23 cellular contexts compared by ENCODE assay signal in genomic region chr15:81347910-81348309, GRCh38. TPM values are rescaled to one million over a fixed set of nuclear protein-coding genes. Genes with fewer than 3 reads are reported as not detected.
A peak's percentile ranks its signal among the peaks of the same experiment; 100 is the strongest.
DNase-seq lines count a peak whose midpoint lies in the region; TF ChIP-seq lines count a peak whose summit lies in the region.
"Had no signal": no experiment of that assay in that cellular context is flagged by ENCODE, and none has a peak within 500 bp of the region (broad histone marks: within the 10 kb centered on the region; RNA-seq: fewer than 3 reads in every experiment).

No MANE protein-coding gene starts in this region.

- TF ChIP-seq CTCF in MM.1S (IDR thresholded peaks at IDR 0.05; ENCODE audit: low read length) = no peak
- TF ChIP-seq CTCF in osteocyte (IDR thresholded peaks at IDR 0.05) = no peak

- H3K4me2 ChIP-seq in MM.1S (ENCODE audit: low read depth, low read length) = peak overlapping the region; percentile 26; the same call in 1 of the 2 replicates
- H3K4me2 ChIP-seq: A549; BLaER1 treated with 17β-estradiol and CSF1 and Interleukin-3, amounts not matched to agents 10 nM and 100 nM had no signal

- H3K9me3 ChIP-seq in MM.1S (replicated peaks; ENCODE audit: insufficient read depth, low read length) = no peaks in the 10 kb centered on the region
- H3K9me3 ChIP-seq: A549; BE2C; BLaER1 treated with 17β-estradiol and CSF1 and Interleukin-3, amounts not matched to agents 10 nM and 100 nM; HAP-1 had no signal

- no peaks in the 10 kb centered on the region for H4K20me1 ChIP-seq in MM.1S (ENCODE audit: insufficient read depth, low read length)
- H4K20me1 ChIP-seq: BLaER1 treated with 17β-estradiol and CSF1 and Interleukin-3, amounts not matched to agents 10 nM and 100 nM had no signal

- peak; percentile 12 for DNase-seq in Jurkat, Clone E6-1 (ENCODE audit: low read depth, low spot score)
- DNase-seq in MM.1S (peak; percentile 35), osteocyte (ENCODE audit: extremely low spot score, unreplicated experiment) (peak; percentile 10), posterior cingulate gyrus (no peak), NCI-H345 treated with DMSO at 0.1 percent for 48 hours (lab: John Stamatoyannopoulos, UW; ENCODE audit: unreplicated experiment) (no peak), C1 segment of cervical spinal cord (lab: John Stamatoyannopoulos, UW) (no peak)
- DNase-seq: 8988T; ACHN; AML-193; BE2C; Calu3; CD4-positive, alpha-beta memory T cell; COR-L47; DMS53; DMS79 treated with DMSO at 0.1 percent for 48 hours; GF-D8; GOT3; HFFc6 had no signal

- no peaks in the 10 kb centered on the region for H3K79me2 ChIP-seq in MM.1S (ENCODE audit: low read length)

- peaks cover 12% of the 10 kb centered on the region for H3K4me1 ChIP-seq in MM.1S (ENCODE audit: low read length)
- H3K4me1 ChIP-seq: A549; BE2C; BLaER1 treated with 17β-estradiol and CSF1 and Interleukin-3, amounts not matched to agents 10 nM and 100 nM; HAP-1 had no signal

- no peaks in the 10 kb centered on the region for H3F3A ChIP-seq in MM.1S (ENCODE audit: insufficient read depth, low read length)

- H3K27me3 ChIP-seq in MM.1S (replicated peaks; ENCODE audit: insufficient read depth, low read length) = no peaks in the 10 kb centered on the region
- H3K27me3 ChIP-seq: BE2C; BLaER1 treated with 17β-estradiol and CSF1 and Interleukin-3, amounts not matched to agents 10 nM and 100 nM had no signal

- H3K36me3 ChIP-seq in MM.1S (replicated peaks; ENCODE audit: insufficient read depth, low read length) = no peaks in the 10 kb centered on the region
- H3K36me3 ChIP-seq: BE2C; BLaER1 treated with 17β-estradiol and CSF1 and Interleukin-3, amounts not matched to agents 10 nM and 100 nM; HAP-1 had no signal

- H3K4me3 Mint-ChIP-seq in osteocyte (ENCODE audit: unreplicated experiment) = no peak overlapping the region
- H3K4me3 Mint-ChIP-seq: CD4-positive, alpha-beta memory T cell; HFFc6 had no signal

- no peaks in the 10 kb centered on the region for H3K36me3 Mint-ChIP-seq in osteocyte (ENCODE audit: unreplicated experiment)

- H3K4me3 ChIP-seq in Jurkat, Clone E6-1 (ENCODE audit: low read length) = no peak overlapping the region
- H3K4me3 ChIP-seq in MM.1S (ENCODE audit: low read length) = no peak overlapping the region
- H3K4me3 ChIP-seq: A549; BLaER1 treated with 17β-estradiol and CSF1 and Interleukin-3, amounts not matched to agents 10 nM and 100 nM; HAP-1 had no signal

- H2AFZ ChIP-seq in MM.1S (ENCODE audit: low read length) = no peak overlapping the region

- no peaks in the 10 kb centered on the region for H3K9me2 ChIP-seq in MM.1S (replicated peaks; ENCODE audit: insufficient read depth, low read length)

- peak overlapping the region; percentile 66; the same call in 1 of the 2 replicates for H3K27ac ChIP-seq in MM.1S (ENCODE audit: low read length)
- H3K27ac ChIP-seq: A549; BLaER1 treated with 17β-estradiol and CSF1 and Interleukin-3, amounts not matched to agents 10 nM and 100 nM had no signal

- H3K9me3 Mint-ChIP-seq in osteocyte (ENCODE audit: unreplicated experiment) = no peaks in the 10 kb centered on the region
- H3K9me3 Mint-ChIP-seq: CD4-positive, alpha-beta memory T cell; HFFc6 had no signal

- intact Hi-C loops in posterior cingulate gyrus (cut with DNase I) = no loop called here

- H3K4me1 Mint-ChIP-seq in osteocyte (ENCODE audit: unreplicated experiment) = no peaks in the 10 kb centered on the region
- H3K4me1 Mint-ChIP-seq: CD4-positive, alpha-beta memory T cell had no signal

- peaks cover 45% of the 10 kb centered on the region for H3K27me3 Mint-ChIP-seq in osteocyte (ENCODE audit: unreplicated experiment)

- H3K9ac ChIP-seq in MM.1S (ENCODE audit: low read length) = peak overlapping the region; percentile 14; the same call in 1 of the 2 replicates
- H3K9ac ChIP-seq: BLaER1 treated with 17β-estradiol and CSF1 and Interleukin-3, amounts not matched to agents 10 nM and 100 nM had no signal

- H3K27ac Mint-ChIP-seq in osteocyte (ENCODE audit: unreplicated experiment) = no peak overlapping the region
- H3K27ac Mint-ChIP-seq: CD4-positive, alpha-beta memory T cell; HFFc6 had no signal

RNA-seq across cellular contexts. Expression of gene STARD5, which starts 24.0 kb away (rescaled TPM):
- polyA plus RNA-seq in Jurkat, Clone E6-1 (2012; ENCODE audit: insufficient read depth, insufficient read length) = 7.6 TPM
- total RNA-seq in osteocyte = 1.3 and 1.7 TPM in 2 replicates
- total RNA-seq: G401 had no signal

RNA-seq across cellular contexts. Expression of gene TMC3, which starts 26.1 kb away (rescaled TPM):
- polyA plus RNA-seq in Jurkat, Clone E6-1 (2012; ENCODE audit: insufficient read depth, insufficient read length) = 0.28 TPM
- not detected in 2 replicates for total RNA-seq in osteocyte
- total RNA-seq: Calu3; CD4-positive, alpha-beta memory T cell; Daoy; G401; HFFc6 had no signal
- polyA plus RNA-seq: A549 had no signal

Comparison
In these comparisons a context has a peak if more than half of its experiments do, and no peak if none do; other contexts are left out.
1. DNase-seq: peak in Jurkat, Clone E6-1 (single experiment), MM.1S (single experiment) and osteocyte (single experiment); none in posterior cingulate gyrus (0 of 10), NCI-H345 treated with DMSO at 0.1 percent for 48 hours (single experiment) and C1 segment of cervical spinal cord (0 of 14).